In the genomic region with DNA sequence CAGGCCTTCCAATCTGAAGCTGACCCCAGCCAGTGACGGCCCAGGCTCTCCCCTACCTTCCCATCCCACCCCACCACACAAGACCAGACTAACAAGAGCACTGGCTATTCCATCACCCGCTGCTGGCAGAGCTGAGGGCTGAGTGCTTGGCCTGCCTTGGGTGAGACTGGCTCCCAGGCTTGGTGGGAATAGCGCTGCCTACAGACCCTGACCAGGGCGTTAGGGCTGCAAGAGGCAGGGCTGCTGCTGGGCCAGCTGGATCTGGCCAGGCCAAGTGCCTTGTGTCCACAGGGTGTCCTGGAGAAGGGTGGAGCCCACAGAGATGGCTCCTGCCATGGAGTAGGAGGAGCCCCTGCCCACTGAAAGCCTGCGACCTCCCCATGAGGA, we compare ENCODE assay signal across 15 cellular contexts. TPM values are rescaled to one million over a fixed set of nuclear protein-coding genes. Genes with fewer than 3 reads are reported as not detected.
A peak's percentile ranks its signal among the peaks of the same experiment; 100 is the strongest.
DNase-seq lines count a peak whose midpoint lies in the region; ATAC-seq and TF ChIP-seq lines count a peak whose summit lies in the region.
"Had no signal": no experiment of that assay in that cellular context is flagged by ENCODE, and none has a peak within 500 bp of the region (broad histone marks: within the 10 kb centered on the region; RNA-seq: fewer than 3 reads in every experiment).

No MANE protein-coding gene starts in this region.

- peak overlapping the region; percentile 54 for H3K4me2 ChIP-seq in OCI-LY7 (ENCODE audit: low read length)
- H3K4me2 ChIP-seq: hepatocyte, smooth muscle cell had no signal

- H2AFZ ChIP-seq in OCI-LY7 (ENCODE audit: low read length) = peak overlapping the region; percentile 84; the same call in 1 of the 2 replicates
- H2AFZ ChIP-seq: hepatocyte had no signal

- no peaks in the 10 kb centered on the region for H3K79me2 ChIP-seq in OCI-LY7 (ENCODE audit: insufficient read depth, low read depth, low read length)
- H3K79me2 ChIP-seq: hepatocyte had no signal

- H3K4me3 ChIP-seq in OCI-LY7 (ENCODE audit: low read depth, low read length, poor library complexity, severe bottlenecking) (peak overlapping the region; percentile 12), left ventricle myocardium inferior (no peak overlapping the region), HAP-1 (no peak overlapping the region)
- H3K4me3 ChIP-seq: hepatocyte, smooth muscle cell had no signal

- intact Hi-C loops in OCI-LY7 (cut with micrococcal nuclease; ENCODE audit: unreplicated experiment) (no loop called here), left ventricle myocardium inferior (cut with micrococcal nuclease) (no loop called here)

- POLR2A ChIA-PET in OCI-LY7 (lab: Charles Lee) = no interaction called here

- H3K9me2 ChIP-seq in OCI-LY7 (ENCODE audit: insufficient read depth, low read length) = no peaks in the 10 kb centered on the region

- in situ Hi-C loops in HAP-1 (cut with MboI; ENCODE audit: low sequenced_read_pairs) = no loop called here

- CTCF ChIA-PET in OCI-LY7 (lab: Charles Lee; ENCODE audit: unreplicated experiment) = no interaction called here

- H3K4me1 ChIP-seq in OCI-LY7 (ENCODE audit: insufficient read depth, low read length, poor library complexity, severe bottlenecking) (peaks cover 28% of the 10 kb centered on the region), left ventricle myocardium inferior (peaks cover 21% of the 10 kb centered on the region), HAP-1 (no peaks in the 10 kb centered on the region)

- no peaks in the 10 kb centered on the region for H4K20me1 ChIP-seq in OCI-LY7 (ENCODE audit: insufficient read depth, low read length)

- ATAC-seq in GM19351 (IDR thresholded peaks at IDR 0.05; ENCODE audit: unreplicated experiment) (peak; percentile 20), GM21360 (IDR thresholded peaks at IDR 0.05; ENCODE audit: unreplicated experiment) (no peak)
- peak; percentile 14 for ATAC-seq in stimulated activated naive CD8-positive, alpha-beta T cell treated with anti-CD3 and anti-CD28 coated beads, Interleukin-15, Interleukin-2, amounts not matched to agents 100 U/mL and 50 U/mL, for 24 hours
- ATAC-seq: CD8-positive, alpha-beta T cell; HepG2 had no signal

- no TSS peak for BruUV-seq in OCI-LY7 (replicated peaks; lab: Mats Ljungman, UMichigan)

- no peak for TF ChIP-seq CTCF in OCI-LY7 (conservative IDR thresholded peaks at IDR 0.05; ENCODE audit: low read length)
- TF ChIP-seq CTCF in left ventricle myocardium inferior (IDR thresholded peaks at IDR 0.05; ENCODE audit: borderline replicate concordance) = no peak

- H3K27me3 ChIP-seq in left ventricle myocardium inferior (ENCODE audit: low read depth) = no peaks in the 10 kb centered on the region
- no peaks in the 10 kb centered on the region for H3K27me3 ChIP-seq in HAP-1 (ENCODE audit: low read depth)
- H3K27me3 ChIP-seq: hepatocyte had no signal

- DNase-seq in OCI-LY7 (ENCODE audit: low spot score) (no peak), left ventricle myocardium inferior (no peak), HAP-1 (ENCODE audit: low spot score in 2 of 2) (no peak), NCI-H2081 (lab: John Stamatoyannopoulos, UW) (no peak), hypothalamus (lab: John Stamatoyannopoulos, UW) (no peak)
- DNase-seq in stimulated activated naive CD8-positive, alpha-beta T cell treated with anti-CD3 and anti-CD28 coated beads, Interleukin-15, Interleukin-2, amounts not matched to agents 100 U/mL and 50 U/mL, for 24 hours = no peak
- DNase-seq: activated gamma-delta T cell treated with Interleukin-2 at 50 U/mL for 16 hours; effector CD8-positive, alpha-beta T cell; NCI-H2171 had no signal

- no peaks in the 10 kb centered on the region for H3K36me3 ChIP-seq in OCI-LY7 (ENCODE audit: insufficient read depth, low read length)
- no peaks in the 10 kb centered on the region for H3K36me3 ChIP-seq in left ventricle myocardium inferior
- no peaks in the 10 kb centered on the region for H3K36me3 ChIP-seq in HAP-1 (replicated peaks)

- H3K27ac ChIP-seq in OCI-LY7 (ENCODE audit: low read depth, low read length, poor library complexity, severe bottlenecking) (peak overlapping the region; percentile 46), left ventricle myocardium inferior (replicated peaks) (peak overlapping the region; percentile 51)
- H3K27ac ChIP-seq: hepatocyte had no signal

- H3K9me3 ChIP-seq in OCI-LY7 (ENCODE audit: low read length) = no peaks in the 10 kb centered on the region
- H3K9me3 ChIP-seq in left ventricle myocardium inferior (replicated peaks) = no peaks in the 10 kb centered on the region
- no peaks in the 10 kb centered on the region for H3K9me3 ChIP-seq in HAP-1

RNA-seq across cellular contexts. Expression of a gene that starts 31.6 kb away (rescaled TPM):
- not detected in 2 replicates for total RNA-seq in OCI-LY7 (2014; rRNA removed; shearing (Covaris generic))
- total RNA-seq in OCI-LY7 (2022) (not detected in 2 replicates), left ventricle myocardium inferior (35.7 TPM)
- total RNA-seq: CD8-positive, alpha-beta T cell had no signal

Comparison
In these comparisons a context has a peak if more than half of its experiments do, and no peak if none do; other contexts are left out.
1. RNA of a gene that starts 31.6 kb away (total RNA-seq): 35.7 TPM in left ventricle myocardium inferior (single experiment); not detected in OCI-LY7; every median in the first group is over 10 times any median in the second.